11 cellular contexts compared by ENCODE assay signal in the genomic region with DNA sequence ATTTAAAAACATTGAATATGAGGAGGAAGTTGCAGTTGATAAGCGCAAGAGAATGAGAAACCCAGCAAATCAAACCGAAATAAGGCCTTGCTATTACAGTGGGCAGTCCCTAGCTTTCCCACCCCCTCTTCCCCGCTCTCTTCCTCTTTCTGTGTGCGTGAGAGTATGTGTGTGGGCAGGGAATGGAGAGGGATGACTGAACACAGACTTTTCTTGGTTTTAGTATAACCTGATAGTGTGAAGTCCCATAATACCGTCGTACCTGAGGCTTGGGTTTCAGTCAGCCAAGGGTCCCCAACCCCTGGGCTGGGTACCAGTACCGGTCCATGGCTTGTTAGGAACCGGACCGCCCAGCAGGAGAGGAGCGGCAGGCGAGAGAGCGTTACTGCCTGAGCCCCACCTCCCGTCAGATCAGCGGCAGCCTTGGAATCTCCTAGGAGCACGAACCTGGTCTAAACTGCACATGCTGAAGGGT.
A peak's percentile ranks its signal among the peaks of the same experiment; 100 is the strongest.
DNase-seq lines count a peak whose midpoint lies in the region; ATAC-seq and TF ChIP-seq lines count a peak whose summit lies in the region.
"Had no signal": no experiment of that assay in that cellular context is flagged by ENCODE, and none has a peak within 500 bp of the region (broad histone marks: within the 10 kb centered on the region; RNA-seq: fewer than 3 reads in every experiment).

No MANE protein-coding gene starts in this region.

- in situ Hi-C loops in GM13976 (cut with MboI; ENCODE audit: low sequenced_read_pairs, unreplicated experiment) = no loop called here

- DNase-seq in GM13976 (ENCODE audit: low spot score) (peak; percentile 72), kidney glomerular epithelial cell (lab: John Stamatoyannopoulos, UW) (peak; percentile 5), NCI-H146 treated with DMSO at 0.1 percent for 48 hours (lab: John Stamatoyannopoulos, UW; ENCODE audit: unreplicated experiment) (no peak), NCI-H1105 (lab: John Stamatoyannopoulos, UW) (no peak)
- DNase-seq in central memory CD4-positive, alpha-beta T cell = no peak
- no peak for DNase-seq in activated effector memory CD4-positive, alpha-beta T cell treated with anti-CD3 and anti-CD28 coated beads, Interleukin-2, amount 50 U/mL, for 16 hours
- DNase-seq: DMS153, GM23248 had no signal

- TF ChIP-seq CTCF in GM13976 (IDR thresholded peaks at IDR 0.05; ENCODE audit: borderline replicate concordance, control extremely low read depth, extremely low read depth, insufficient read depth, missing control alignments) = no peak

- ATAC-seq in GM19372 (IDR thresholded peaks at IDR 0.05; ENCODE audit: low read depth, unreplicated experiment) (peak; percentile 59), HG03196 (IDR thresholded peaks at IDR 0.05; ENCODE audit: unreplicated experiment) (peak; percentile 62)
- ATAC-seq: Right ventricle myocardium inferior had no signal

Comparison
In these comparisons a context has a peak if more than half of its experiments do, and no peak if none do; other contexts are left out.
1. DNase-seq: peak in GM13976 (single experiment) and kidney glomerular epithelial cell (single experiment); none in central memory CD4-positive, alpha-beta T cell (single experiment), activated effector memory CD4-positive, alpha-beta T cell treated with anti-CD3 and anti-CD28 coated beads, Interleukin-2, amount 50 U/mL, for 16 hours (single experiment), NCI-H146 treated with DMSO at 0.1 percent for 48 hours (single experiment) and NCI-H1105 (single experiment).